8 cellular contexts compared by ENCODE assay signal in genomic region chr1:53949023-53949611, GRCh38. TPM values are rescaled to one million over a fixed set of nuclear protein-coding genes. Genes with fewer than 3 reads are reported as not detected.
DNase-seq lines count a peak whose midpoint lies in the region; ATAC-seq and TF ChIP-seq lines count a peak whose summit lies in the region.

No MANE protein-coding gene starts in this region.

- H3K56ac ChIP-seq in IMR-90 (ENCODE audit: extremely low read depth, insufficient read depth, low read length), result no peak overlapping the region

- H2AK5ac ChIP-seq in IMR-90 (ENCODE audit: low read depth, low read length), result no peak overlapping the region

- no peak overlapping the region for H3K23ac ChIP-seq in IMR-90 (ENCODE audit: low read depth, low read length)

- H3K36me3 ChIP-seq in SK-N-SH (replicated peaks in 1 of 2; ENCODE audit: control insufficient read depth in 1 of 2, insufficient read depth in 2 of 2, low read length in 1 of 2) (peaks cover 37 to 38% of the 10 kb centered on the region in 2 experiments), IMR-90 (ENCODE audit: control insufficient read depth, insufficient read depth, low read length) (peaks cover 12% of the 10 kb centered on the region), thyroid gland (peaks cover 0 to 17% of the 10 kb centered on the region in 2 donors)

- BruUV-seq in IMR-90 (replicated peaks; lab: Mats Ljungman, UMichigan), result no TSS peak

- no peaks in the 10 kb centered on the region for H3K9me2 ChIP-seq in SK-N-SH

- H3K27ac ChIP-seq in SK-N-SH (ENCODE audit: low read depth in 2 of 2, low read length in 1 of 2), result peak overlapping the region in 1 of 2 experiments; percentile 53; a peak in 1 of 4 replicates
- H3K27ac ChIP-seq in IMR-90 (ENCODE audit: insufficient read depth, low read length), result no peak overlapping the region
- H3K27ac ChIP-seq in thyroid gland, result no peak overlapping the region

- DNase-seq in SK-N-SH (peak; percentile 57), IMR-90 (peak; percentile 51), SK-N-DZ (ENCODE audit: low spot score) (peak; percentile 38), fibroblast of villous mesenchyme (ENCODE audit: low read depth) (peak; percentile 66), thyroid gland (peak; percentile 33 to 37), pons (ENCODE audit: low spot score) (no peak)

- H2AFZ ChIP-seq in SK-N-SH (ENCODE audit: low read depth), result no peak overlapping the region
- H2AFZ ChIP-seq in IMR-90 (replicated peaks; ENCODE audit: low read length, poor library complexity), result no peak overlapping the region

- in situ Hi-C loops in IMR-90 (cut with MboI; ENCODE audit: low sequenced_read_pairs), result loop anchor here (5.0 kb wide), 1 partner anchor 67 kb away; no protein-coding TSS in a partner anchor

- peak; percentile 75 for TF ChIP-seq RAD21 in SK-N-SH (IDR thresholded peaks at IDR 0.05; ENCODE audit: low read length)
- peak; percentile 71 for TF ChIP-seq RAD21 in IMR-90 (IDR thresholded peaks at IDR 0.05; ENCODE audit: low read length)

- H3K27me3 ChIP-seq in SK-N-SH (ENCODE audit: insufficient read depth) (no peaks in the 10 kb centered on the region), IMR-90 (ENCODE audit: control insufficient read depth, insufficient read depth, low read length) (no peaks in the 10 kb centered on the region), thyroid gland (no peaks in the 10 kb centered on the region)

- TF ChIP-seq CTCF in SK-N-SH (IDR thresholded peaks at IDR 0.05) (peak; percentile 73), IMR-90 (conservative IDR thresholded peaks at IDR 0.05; ENCODE audit: low read depth, low read length) (peak; percentile 68), fibroblast of villous mesenchyme (IDR thresholded peaks at IDR 0.05; ENCODE audit: insufficient read depth, low read depth, low read length) (peak; percentile 78), thyroid gland (IDR thresholded peaks at IDR 0.05) (peak in 5 of 6 experiments; percentile 28 to 56 (median 53))

- CTCF ChIA-PET in SK-N-SH (lab: Yijun Ruan, JAX), result interaction anchor here (0.6 to 11.2 kb wide), 26 partner anchors 10 to 148 kb away, joined by 3 to 100 read pairs (median 4); partner anchors contain the start of gene YIPF1
- CTCF ChIA-PET in IMR-90 (lab: Yijun Ruan, JAX), result interaction anchor here (0.9 to 2.4 kb wide), 3 partner anchors 70 to 133 kb away, joined by 3 to 12 read pairs (median 3); no protein-coding TSS in a partner anchor

- POLR2A ChIA-PET in SK-N-SH (lab: Yijun Ruan, JAX) (no interaction called here), IMR-90 (lab: Charles Lee; ENCODE audit: unreplicated experiment) (no interaction called here)

- peaks cover 38 to 63% of the 10 kb centered on the region in 2 experiments for H3K79me1 ChIP-seq in IMR-90 (ENCODE audit: low read depth in 1 of 2, low read length in 2 of 2)

- H3K9me1 ChIP-seq in IMR-90 (ENCODE audit: insufficient read depth, low read length), result peaks cover 15% of the 10 kb centered on the region

- no peak overlapping the region for H3K18ac ChIP-seq in IMR-90 (ENCODE audit: low read depth, low read length)

- H2BK15ac ChIP-seq in IMR-90 (ENCODE audit: low read depth, low read length), result no peak overlapping the region

- H3K4me3 ChIP-seq in SK-N-SH (ENCODE audit: low read depth in 2 of 2, low read length in 1 of 2) (peak overlapping the region in 1 of 2 experiments; percentile 25; a peak in 1 of 4 replicates), IMR-90 (ENCODE audit: insufficient read depth, low read depth, low read length) (no peak overlapping the region), fibroblast of villous mesenchyme (ENCODE audit: low read depth, low read length) (no peak overlapping the region), thyroid gland (replicated peaks in 1 of 3) (no peak overlapping the region)

- no peaks in the 10 kb centered on the region for H3K9me3 ChIP-seq in SK-N-SH
- H3K9me3 ChIP-seq in IMR-90 (ENCODE audit: control insufficient read depth, insufficient read depth, low read length), result no peaks in the 10 kb centered on the region
- H3K9me3 ChIP-seq in thyroid gland, result no peaks in the 10 kb centered on the region

- H3K79me2 ChIP-seq in SK-N-SH (ENCODE audit: insufficient read depth), result peaks cover 76% of the 10 kb centered on the region

- no peak overlapping the region for H4K5ac ChIP-seq in IMR-90 (ENCODE audit: low read depth, low read length)

- no peak overlapping the region for H2BK120ac ChIP-seq in IMR-90 (ENCODE audit: low read depth, low read length)

- no peak overlapping the region for H3K14ac ChIP-seq in IMR-90 (replicated peaks; ENCODE audit: low read depth, low read length)

- H3K4me2 ChIP-seq in SK-N-SH (no peak overlapping the region), IMR-90 (ENCODE audit: low read depth, low read length) (no peak overlapping the region)

- H4K91ac ChIP-seq in IMR-90 (ENCODE audit: insufficient read depth, low read depth, low read length), result no peak overlapping the region

- H4K20me1 ChIP-seq in SK-N-SH (ENCODE audit: insufficient read depth), result peaks cover 18% of the 10 kb centered on the region
- peaks cover 37% of the 10 kb centered on the region for H4K20me1 ChIP-seq in IMR-90 (ENCODE audit: insufficient read depth, low read length)

- no peak for TF ChIP-seq EP300 in SK-N-SH (IDR thresholded peaks at IDR 0.05; ENCODE audit: borderline replicate concordance in 1 of 2, low read depth in 1 of 2, low read length in 1 of 2)

- WGBS in SK-N-SH (ENCODE audit: low lambda C conversion rate), result 97% methylated on average over 3 of the region's 3 CpGs
- no CpG with 5 or more reads among the region's 3 CpGs for WGBS in IMR-90 (ENCODE audit: extremely low coverage in 2 of 2, insufficient read length in 1 of 2), 2 experiments
- WGBS in thyroid gland, 2 donors, result 93 to 95% methylated on average over 3 of the region's 3 CpGs

- ATAC-seq in SK-N-SH treated with all-trans-retinoic acid at 6 μM for 48 hours (no peak), IMR-90 (ENCODE audit: low read depth) (no peak), HG03432 (IDR thresholded peaks at IDR 0.05; ENCODE audit: unreplicated experiment) (no peak)

- dilution Hi-C loops in IMR-90 (cut with HindIII; ENCODE audit: low sequenced_read_pairs, unreplicated experiment), result no loop called here

- H4K8ac ChIP-seq in IMR-90 (ENCODE audit: low read depth in 2 of 2, low read length in 2 of 2), result no peak overlapping the region

- H3K4me1 ChIP-seq in SK-N-SH (ENCODE audit: control insufficient read depth in 1 of 2, insufficient read depth in 2 of 2, low read depth in 1 of 2, low read length in 1 of 2), result peaks cover 11 to 41% of the 10 kb centered on the region in 2 experiments; a peak in 2 of 4 replicates
- H3K4me1 ChIP-seq in IMR-90 (ENCODE audit: control insufficient read depth, insufficient read depth, low read length), result peaks cover 10% of the 10 kb centered on the region
- H3K4me1 ChIP-seq in thyroid gland, result peaks cover 18 to 28% of the 10 kb centered on the region in 2 donors

- H3K9ac ChIP-seq in SK-N-SH (no peak overlapping the region), IMR-90 (ENCODE audit: low read depth, low read length) (no peak overlapping the region)

- no peak overlapping the region for H3K4ac ChIP-seq in IMR-90 (ENCODE audit: low read depth, low read length)

- H3F3A ChIP-seq in SK-N-SH (replicated peaks; ENCODE audit: insufficient read depth), result peaks cover 6% of the 10 kb centered on the region

- TF ChIP-seq POLR2A in IMR-90 (IDR thresholded peaks at IDR 0.05; ENCODE audit: low read depth, low read length) (no peak), thyroid gland (IDR thresholded peaks at IDR 0.05) (no peak)

- intact Hi-C loops in IMR-90 (cut with micrococcal nuclease) (loop anchor here (1.0 to 5.0 kb wide), 3 partner anchors 71 to 462 kb away; no protein-coding TSS in a partner anchor), thyroid gland (cut with DNase I) (loop anchor here (5.0 kb wide), 1 partner anchor 103 kb away; the partner anchor contains the start of genes TCEANC2 and TMEM59)

- H2BK5ac ChIP-seq in IMR-90 (ENCODE audit: low read depth, low read length, poor library complexity, severe bottlenecking), result no peak overlapping the region

- H2AK9ac ChIP-seq in IMR-90 (replicated peaks; ENCODE audit: low read depth, low read length, poor library complexity), result no peak overlapping the region

- no peak overlapping the region for H2BK20ac ChIP-seq in IMR-90 (ENCODE audit: low read depth, low read length)

RNA-seq across cellular contexts. Expression of gene LRRC42, which starts 3.0 kb away (rescaled TPM):
- 35.0 and 40.9 TPM in 2 replicates for polyA plus RNA-seq in SK-N-SH (2012; rRNA removed)
- polyA plus RNA-seq in SK-N-SH (2012; cell fraction: cytosol; rRNA removed), result 37.0 and 39.4 TPM in 2 replicates
- polyA plus RNA-seq in SK-N-SH (2012; cell fraction: nucleus; rRNA removed), result 23.8 and 29.8 TPM in 2 replicates
- total RNA-seq in IMR-90 (2012; rRNA removed), result 33.3 and 47.5 TPM in 2 replicates
- polyA plus RNA-seq in IMR-90 (2012; rRNA removed), result 38.6 and 39.9 TPM in 2 replicates
- 22.7 and 24.5 TPM in 2 replicates for polyA plus RNA-seq in IMR-90 (2012; cell fraction: cytosol; rRNA removed)
- 11.2 and 23.1 TPM in 2 replicates for polyA plus RNA-seq in IMR-90 (2012; cell fraction: nucleus; rRNA removed; ENCODE audit: low replicate concordance)
- polyA plus RNA-seq in SK-N-DZ (2014; cell fraction: cytosol; rRNA removed), result 52.3 and 56.4 TPM in 2 replicates
- polyA plus RNA-seq in SK-N-DZ (2014; cell fraction: nucleus; rRNA removed), result 25.3 and 32.2 TPM in 2 replicates
- 39.0 and 47.1 TPM in 2 replicates for total RNA-seq in fibroblast of villous mesenchyme
- total RNA-seq in thyroid gland, result 10 to 100 TPM; 28.7 to 39.4 (median 33.7) TPM

RNA-seq across cellular contexts. Expression of gene IFT25, which starts 3.6 kb away (rescaled TPM):
- polyA plus RNA-seq in SK-N-SH (2012; rRNA removed), result 25.7 TPM in 2 replicates
- 34.8 and 55.2 TPM in 2 replicates for polyA plus RNA-seq in SK-N-SH (2012; cell fraction: cytosol; rRNA removed)
- 17.1 and 25.3 TPM in 2 replicates for polyA plus RNA-seq in SK-N-SH (2012; cell fraction: nucleus; rRNA removed)
- total RNA-seq in IMR-90 (2012; rRNA removed), result 9.1 and 30.0 TPM in 2 replicates
- polyA plus RNA-seq in IMR-90 (2012; rRNA removed), result 32.4 and 38.0 TPM in 2 replicates
- 2.9 and 8.6 TPM in 2 replicates for polyA plus RNA-seq in IMR-90 (2012; cell fraction: cytosol; rRNA removed)
- polyA plus RNA-seq in IMR-90 (2012; cell fraction: nucleus; rRNA removed; ENCODE audit: low replicate concordance), result 1.4 and 17.9 TPM in 2 replicates
- 44.2 and 49.3 TPM in 2 replicates for polyA plus RNA-seq in SK-N-DZ (2014; cell fraction: cytosol; rRNA removed)
- 49.3 and 52.1 TPM in 2 replicates for polyA plus RNA-seq in SK-N-DZ (2014; cell fraction: nucleus; rRNA removed)
- 23.5 and 30.2 TPM in 2 replicates for total RNA-seq in fibroblast of villous mesenchyme
- total RNA-seq in thyroid gland, result 100 to 1,000 TPM in 1 of 4 donors, 10 to 100 TPM in 3; 42.4 to 116 (median 77.7) TPM

RNA-seq across cellular contexts. Expression of gene DIO1, which starts 55.1 kb away (rescaled TPM):
- not detected in 2 replicates for polyA plus RNA-seq in SK-N-SH (2012; rRNA removed)
- not detected in 2 replicates for polyA plus RNA-seq in SK-N-SH (2012; cell fraction: cytosol; rRNA removed)
- polyA plus RNA-seq in SK-N-SH (2012; cell fraction: nucleus; rRNA removed), result not detected in 2 replicates
- total RNA-seq in IMR-90 (2012; rRNA removed), result not detected in 2 replicates
- polyA plus RNA-seq in IMR-90 (2012; rRNA removed), result not detected in 2 replicates
- not detected in 2 replicates for polyA plus RNA-seq in IMR-90 (2012; cell fraction: cytosol; rRNA removed)
- not detected in 2 replicates for polyA plus RNA-seq in IMR-90 (2012; cell fraction: nucleus; rRNA removed; ENCODE audit: low replicate concordance)
- polyA plus RNA-seq in SK-N-DZ (2014; cell fraction: cytosol; rRNA removed), result not detected in 2 replicates
- polyA plus RNA-seq in SK-N-DZ (2014; cell fraction: nucleus; rRNA removed), result not detected in 2 replicates
- total RNA-seq in fibroblast of villous mesenchyme, result not detected in 2 replicates
- total RNA-seq in thyroid gland, result 100 to 1,000 TPM; 219 to 492 (median 343) TPM

RNA-seq across cellular contexts. Expression of gene YIPF1, which starts 59.5 kb away (rescaled TPM):
- polyA plus RNA-seq in SK-N-SH (2012; rRNA removed), result 23.1 and 31.7 TPM in 2 replicates
- 28.6 and 28.9 TPM in 2 replicates for polyA plus RNA-seq in SK-N-SH (2012; cell fraction: cytosol; rRNA removed)
- 21.0 and 29.0 TPM in 2 replicates for polyA plus RNA-seq in SK-N-SH (2012; cell fraction: nucleus; rRNA removed)
- 28.9 and 35.3 TPM in 2 replicates for total RNA-seq in IMR-90 (2012; rRNA removed)
- polyA plus RNA-seq in IMR-90 (2012; rRNA removed), result 22.2 and 23.7 TPM in 2 replicates
- polyA plus RNA-seq in IMR-90 (2012; cell fraction: cytosol; rRNA removed), result 9.2 and 17.1 TPM in 2 replicates
- 4.9 and 20.7 TPM in 2 replicates for polyA plus RNA-seq in IMR-90 (2012; cell fraction: nucleus; rRNA removed; ENCODE audit: low replicate concordance)
- polyA plus RNA-seq in SK-N-DZ (2014; cell fraction: cytosol; rRNA removed), result 17.3 and 17.4 TPM in 2 replicates
- polyA plus RNA-seq in SK-N-DZ (2014; cell fraction: nucleus; rRNA removed), result 7.8 and 10.4 TPM in 2 replicates
- 27.4 and 31.1 TPM in 2 replicates for total RNA-seq in fibroblast of villous mesenchyme
- total RNA-seq in thyroid gland, result 10 to 100 TPM; 41.5 to 66.6 (median 61.5) TPM

Comparison
In these comparisons a context has a peak if more than half of its experiments do, and no peak if none do; other contexts are left out.
1. RNA of gene DIO1, which starts 55.1 kb away (total RNA-seq): 219 to 492 TPM in thyroid gland; not detected in IMR-90 and not detected in fibroblast of villous mesenchyme; every median in the first group is over 100 times any median in the second.
2. Peak in every context shown above with its lines, with median percentiles within 50 percentile points of each other: CTCF ChIP-seq.